8 cellular contexts compared by ENCODE assay signal in the genomic region with DNA sequence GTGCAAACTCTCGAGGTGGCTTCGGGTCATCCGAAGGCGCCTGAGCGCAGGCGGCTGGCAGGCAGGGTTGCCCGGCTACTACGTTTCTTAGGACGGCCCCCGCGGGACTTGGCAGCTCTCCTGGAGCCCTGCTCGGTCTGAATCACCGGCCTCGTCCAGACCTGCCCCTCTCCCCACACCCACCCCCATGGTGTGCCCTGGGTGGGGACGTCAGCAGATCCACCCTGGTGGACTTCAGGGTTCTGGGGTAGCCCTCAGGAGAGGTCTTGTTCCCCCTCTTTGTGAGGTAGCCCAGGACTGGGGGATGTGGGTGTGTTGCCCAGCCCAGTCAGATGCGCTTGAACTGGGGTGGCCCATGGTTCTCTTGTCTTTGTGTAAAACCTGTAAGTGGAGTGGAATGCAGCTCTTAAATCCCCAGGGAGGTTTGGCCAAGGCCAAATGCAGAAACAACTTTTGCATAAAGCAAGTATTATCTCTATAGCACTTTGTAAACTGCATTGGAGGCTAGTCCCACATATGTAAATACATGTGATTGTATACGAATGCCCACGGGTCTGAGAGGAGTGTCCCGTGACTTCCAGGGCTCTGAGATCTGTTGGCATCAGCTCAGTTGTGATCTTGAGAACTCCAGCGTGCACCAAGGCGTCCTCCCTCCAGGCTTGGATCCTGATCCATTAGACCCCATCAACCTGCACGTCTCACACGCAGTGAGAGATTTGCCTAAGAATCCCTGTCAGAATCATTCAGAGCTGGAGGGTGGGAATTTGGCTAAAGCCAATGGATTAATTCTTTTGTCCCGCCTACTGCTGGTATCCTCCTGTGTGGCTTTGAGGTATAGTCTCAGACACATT. TPM values are rescaled to one million over a fixed set of nuclear protein-coding genes. Genes with fewer than 3 reads are reported as not detected.
DNase-seq lines count a peak whose midpoint lies in the region; ATAC-seq, FAIRE-seq and TF ChIP-seq lines count a peak whose summit lies in the region.

No MANE protein-coding gene starts in this region.

- peak overlapping the region; percentile 96 for H3K27ac ChIP-seq in RWPE1

- POLR2A ChIA-PET in RWPE1 (lab: Yijun Ruan, JAX; ENCODE audit: low non-redundant PET) = interaction anchor here (0.5 to 1.2 kb wide), 2 partner anchors 193 to 197 kb away, joined by 5 to 7 read pairs; no protein-coding TSS in a partner anchor

- TF ChIP-seq CTCF in RWPE1 (conservative IDR thresholded peaks at IDR 0.05; ENCODE audit: low read depth) = no peak

- ATAC-seq in HG02870 (IDR thresholded peaks at IDR 0.05; ENCODE audit: unreplicated experiment) = no peak

- DNase-seq in NK-92 treated with Interleukin-12 subunit alpha and Interleukin-12 subunit beta, amount 100 ng/mL, for 24 hours (lab: John Stamatoyannopoulos, UW) = peak; percentile 24
- no peak for DNase-seq in NK-92 (lab: John Stamatoyannopoulos, UW; ENCODE audit: unreplicated experiment)
- peak; percentile 89 for DNase-seq in RWPE1 (ENCODE audit: low spot score)
- DNase-seq in epidermal melanocyte (ENCODE audit: insufficient read length, low spot score) = peak; percentile 87
- peak; percentile 57 for DNase-seq in mucosa of gallbladder (ENCODE audit: low spot score)
- DNase-seq in urothelium cell line (ENCODE audit: low spot score) = peak; percentile 33
- no peak for DNase-seq in hippocampal formation (lab: John Stamatoyannopoulos, UW)

- CTCF ChIA-PET in RWPE1 (lab: Yijun Ruan, JAX) = interaction anchor here (4.9 kb wide), 1 partner anchor 197 kb away, joined by 106 read pairs; no protein-coding TSS in a partner anchor

- no peak for FAIRE-seq in urothelium cell line (lab: Jason Lieb, UNC)

RNA-seq across cellular contexts. Expression of a gene that starts 1.8 kb away (rescaled TPM):
- total RNA-seq in mucosa of gallbladder = 100 TPM

Comparison
In these comparisons a context has a peak if more than half of its experiments do, and no peak if none do; other contexts are left out.
1. DNase-seq: peak in NK-92 treated with Interleukin-12 subunit alpha and Interleukin-12 subunit beta, amount 100 ng/mL, for 24 hours (single experiment), RWPE1 (single experiment), epidermal melanocyte (single experiment), mucosa of gallbladder (single experiment) and urothelium cell line (single experiment); none in NK-92 (single experiment) and hippocampal formation (0 of 2).